ENCODE assay signal across 8 cellular contexts in the genomic region with DNA sequence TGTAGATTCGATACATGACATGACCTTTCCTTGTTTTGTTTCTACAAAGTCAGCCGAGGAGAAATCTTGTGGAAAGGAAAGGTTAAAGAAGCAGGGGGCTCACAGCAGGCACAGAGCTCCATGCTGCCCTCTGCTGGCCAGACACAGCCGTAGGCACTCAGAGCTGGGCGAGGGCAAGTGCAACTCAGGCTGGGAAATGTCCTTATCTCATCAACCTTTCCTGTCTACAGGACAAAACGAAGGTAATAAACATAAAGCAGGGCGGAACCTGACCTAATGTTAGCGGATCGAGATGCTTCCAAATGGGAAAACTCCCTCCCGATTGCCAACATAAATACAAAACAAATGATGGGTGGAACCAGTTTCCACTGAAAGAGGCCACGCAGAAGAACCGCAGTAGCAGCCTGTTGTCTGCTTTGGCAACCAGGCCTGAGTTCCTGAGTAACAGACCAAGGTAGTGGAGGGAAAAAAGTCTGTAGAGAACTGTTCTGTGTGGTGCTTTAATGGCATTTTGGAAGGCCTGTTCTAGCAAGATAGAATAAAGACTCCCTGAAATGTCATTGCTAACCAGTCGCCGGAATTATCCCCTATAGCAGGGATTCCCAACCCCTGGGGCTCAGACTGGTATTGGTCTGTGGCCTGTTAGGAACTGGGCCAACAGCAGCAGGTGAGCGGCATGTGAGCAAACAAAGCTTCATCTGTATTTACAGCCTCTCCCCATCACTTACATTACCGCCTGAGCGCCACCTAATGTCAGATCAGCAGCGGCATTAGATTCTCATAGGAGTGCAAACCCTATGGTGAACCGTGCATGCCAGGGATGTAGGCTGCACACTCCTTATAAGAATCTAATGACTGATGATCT.
DNase-seq lines count a peak whose midpoint lies in the region; ATAC-seq and TF ChIP-seq lines count a peak whose summit lies in the region.

No MANE protein-coding gene starts in this region.

- peak; percentile 92 for DNase-seq in Calu3
- peak; percentile 51 for DNase-seq in Jurkat, Clone E6-1 (ENCODE audit: low read depth, low spot score)
- DNase-seq in activated T-cell treated with anti-CD3 and anti-CD28 coated beads for 4 hours, result peak; percentile 45
- peak; percentile 50 for DNase-seq in fibroblast of mammary gland (ENCODE audit: low read depth)
- DNase-seq in neural crest cell (ENCODE audit: low read depth, low spot score), result peak; percentile 76
- DNase-seq in stomach, result peak; percentile 77

- ATAC-seq in GM21526 (IDR thresholded peaks at IDR 0.05; ENCODE audit: low FRiP score, unreplicated experiment), result peak; percentile 85

- peak overlapping the region; percentile 45; the same call in 1 of the 2 replicates for H2AFZ ChIP-seq in OCI-LY3 (ENCODE audit: low read depth, low read length)

- H3K4me1 Mint-ChIP-seq in Calu3 (ENCODE audit: low read depth, unreplicated experiment), result peaks cover 31% of the 10 kb centered on the region
- H3K4me1 Mint-ChIP-seq in neural crest cell, result peaks cover 5% of the 10 kb centered on the region

- no peaks in the 10 kb centered on the region for H3K36me3 ChIP-seq in OCI-LY3 (replicated peaks; ENCODE audit: low read depth, low read length)
- peaks cover 13 to 54% (median 22%) of the 10 kb centered on the region in 4 donors for H3K36me3 ChIP-seq in stomach

- H3K27ac ChIP-seq in OCI-LY3 (ENCODE audit: low read length) (no peak overlapping the region), stomach (peak overlapping the region; percentile 30 to 68 (median 56))

- BruUV-seq in Calu3 (replicated peaks; lab: Mats Ljungman, UMichigan), result no TSS peak

- intact Hi-C loops in Calu3 (cut with micrococcal nuclease; ENCODE audit: unreplicated experiment), result loop anchor here (1.0 to 5.0 kb wide), 4 partner anchors 35 to 140 kb away; no protein-coding TSS in a partner anchor
- intact Hi-C loops in stomach (cut with DNase I; ENCODE audit: low total_unique reads), result no loop called here

- CTCF ChIA-PET in Calu3 (lab: Charles Lee), result interaction anchor here (0.6 to 3.3 kb wide), 38 partner anchors 9 to 1699 kb away, joined by 3 to 29 read pairs (median 4); partner anchors contain the start of gene MBOAT1

- H3K4me3 Mint-ChIP-seq in Calu3 (ENCODE audit: low read depth, unreplicated experiment) (no peak overlapping the region), neural crest cell (no peak overlapping the region)

- TF ChIP-seq POLR2A in stomach (IDR thresholded peaks at IDR 0.05), result no peak

- no peak overlapping the region for H3K9ac ChIP-seq in OCI-LY3 (ENCODE audit: low read length)

- H3K27me3 ChIP-seq in OCI-LY3 (ENCODE audit: low read depth, low read length), result no peaks in the 10 kb centered on the region
- H3K27me3 ChIP-seq in stomach, result no peaks in the 10 kb centered on the region

- H3K9me3 ChIP-seq in OCI-LY3 (ENCODE audit: insufficient read depth, low read length), result no peaks in the 10 kb centered on the region
- no peaks in the 10 kb centered on the region for H3K9me3 ChIP-seq in stomach

- no peaks in the 10 kb centered on the region for H3K27me3 Mint-ChIP-seq in Calu3 (ENCODE audit: unreplicated experiment)
- no peaks in the 10 kb centered on the region for H3K27me3 Mint-ChIP-seq in neural crest cell (ENCODE audit: low read depth)

- H3K36me3 Mint-ChIP-seq in Calu3 (ENCODE audit: insufficient read depth, unreplicated experiment), result peaks cover 10% of the 10 kb centered on the region
- no peaks in the 10 kb centered on the region for H3K36me3 Mint-ChIP-seq in neural crest cell (ENCODE audit: low read depth)

- TF ChIP-seq EP300 in stomach (IDR thresholded peaks at IDR 0.05), result no peak

- peak overlapping the region; percentile 46 for H3K27ac Mint-ChIP-seq in Calu3 (ENCODE audit: unreplicated experiment)
- H3K27ac Mint-ChIP-seq in neural crest cell (ENCODE audit: unreplicated experiment), result no peak overlapping the region

- H3K79me2 ChIP-seq in OCI-LY3 (ENCODE audit: low read length), result no peaks in the 10 kb centered on the region

- H3K9me3 Mint-ChIP-seq in Calu3 (ENCODE audit: low read depth, unreplicated experiment) (no peaks in the 10 kb centered on the region), neural crest cell (no peaks in the 10 kb centered on the region)

- peak; percentile 98 for TF ChIP-seq CTCF in Calu3 (IDR thresholded peaks at IDR 0.05; ENCODE audit: unreplicated experiment)
- TF ChIP-seq CTCF in OCI-LY3 (IDR thresholded peaks at IDR 0.05; ENCODE audit: low read depth, low read length), result peak; percentile 73
- peak; percentile 96 for TF ChIP-seq CTCF in fibroblast of mammary gland (conservative IDR thresholded peaks at IDR 0.05; ENCODE audit: control insufficient read depth, insufficient read depth, low read depth, low read length)
- peak; percentile 92 for TF ChIP-seq CTCF in neural crest cell (conservative IDR thresholded peaks at IDR 0.05)
- TF ChIP-seq CTCF in stomach (IDR thresholded peaks at IDR 0.05), result peak in 5 of 7 experiments; percentile 75 to 91 (median 81)

- H3K4me1 ChIP-seq in OCI-LY3 (ENCODE audit: low read length) (0 out of 2 replicates have a peak, but pooled peaks cover 8% of the 10 kb centered on the region), stomach (peaks cover 0 to 27% (median 12%) of the 10 kb centered on the region in 4 donors)

- H4K20me1 ChIP-seq in OCI-LY3 (ENCODE audit: insufficient read depth, low read length), result no peaks in the 10 kb centered on the region

- WGBS in stomach, 5 donors, result 28 to 45% (median 33%) methylated on average over 18 of the region's 18 CpGs

- no peak overlapping the region for H3K4me3 ChIP-seq in Jurkat, Clone E6-1 (ENCODE audit: low read length)
- H3K4me3 ChIP-seq in OCI-LY3 (ENCODE audit: low read length), result 0 out of 2 replicates have a peak overlapping the region, but pooled peaks have one; percentile 26
- no peak overlapping the region for H3K4me3 ChIP-seq in fibroblast of mammary gland (ENCODE audit: control insufficient read depth, low read depth, low read length)
- no peak overlapping the region for H3K4me3 ChIP-seq in stomach

- peak overlapping the region; percentile 54 for H3K4me2 ChIP-seq in OCI-LY3 (ENCODE audit: low read length)
